In genomic region chr2:51638811-51639210, GRCh38 we compare ENCODE assay signal across 24 cellular contexts.
DNase-seq lines count a peak whose midpoint lies in the region; ATAC-seq and TF ChIP-seq lines count a peak whose summit lies in the region.
"Had no signal": no experiment of that assay in that cellular context is flagged by ENCODE, and none has a peak within 500 bp of the region (broad histone marks: within the 10 kb centered on the region; RNA-seq: fewer than 3 reads in every experiment).

No MANE protein-coding gene starts in this region.

- dilution Hi-C loops in mammary epithelial cell (cut with HindIII; ENCODE audit: low sequenced_read_pairs) = no loop called here

- POLR2A ChIA-PET in MCF 10A (lab: Yijun Ruan, JAX) = no interaction called here

- TF ChIP-seq CTCF in MCF 10A (IDR thresholded peaks at IDR 0.05; ENCODE audit: unreplicated experiment) (no peak), mammary epithelial cell (conservative IDR thresholded peaks at IDR 0.05 in 1 of 2, IDR thresholded peaks at IDR 0.05 in 1 of 2; ENCODE audit: extremely low read depth in 1 of 2, insufficient read depth in 1 of 2, low read depth in 1 of 2, low read length in 2 of 2) (no peak), natural killer cell (IDR thresholded peaks at IDR 0.05) (no peak)

- CTCF ChIA-PET in MCF 10A (lab: Yijun Ruan, JAX) = no interaction called here
- CTCF ChIA-PET in mammary epithelial cell (lab: Charles Lee; ENCODE audit: low non-redundant PET) = no interaction called here

- no peaks in the 10 kb centered on the region for H4K20me1 ChIP-seq in mammary epithelial cell (ENCODE audit: insufficient read depth, low read length)
- H4K20me1 ChIP-seq: BLaER1 treated with 17β-estradiol and CSF1 and Interleukin-3, amounts not matched to agents 10 nM and 100 nM had no signal

- BruUV-seq in MCF 10A (replicated peaks; lab: Mats Ljungman, UMichigan) (no TSS peak), mammary epithelial cell (replicated peaks; lab: Mats Ljungman, UMichigan) (no TSS peak)

- WGBS in mammary epithelial cell (ENCODE audit: low coverage, missing lambda C conversion rate) = 14% methylated on average over 4 of the region's 4 CpGs

- H3K9ac ChIP-seq in mammary epithelial cell (ENCODE audit: insufficient read depth, low read length) = no peak overlapping the region
- H3K9ac ChIP-seq: BLaER1 treated with 17β-estradiol and CSF1 and Interleukin-3, amounts not matched to agents 10 nM and 100 nM; SK-N-SH had no signal

- no peak overlapping the region for H3K27ac Mint-ChIP-seq in MCF 10A (ENCODE audit: low read depth, unreplicated experiment)
- H3K27ac Mint-ChIP-seq in natural killer cell = no peak overlapping the region
- H3K27ac Mint-ChIP-seq: CD8-positive, alpha-beta memory T cell; H9; IgD-negative memory B cell had no signal

- peaks cover 8% of the 10 kb centered on the region for H3K9me3 Mint-ChIP-seq in MCF 10A (ENCODE audit: unreplicated experiment)
- peaks cover 16 to 44% of the 10 kb centered on the region in 2 donors for H3K9me3 Mint-ChIP-seq in natural killer cell

- DNase-seq in MCF 10A (ENCODE audit: unreplicated experiment) = peak; percentile 37
- no peak for DNase-seq in mammary epithelial cell
- DNase-seq in NCI-H69 (lab: John Stamatoyannopoulos, UW) = peak; percentile 74
- peak; percentile 1 for DNase-seq in fibroblast of the conjunctiva (ENCODE audit: low read depth)
- no peak for DNase-seq in posterior cingulate gyrus
- no peak for DNase-seq in activated CD4-positive, alpha-beta T cell treated with anti-CD3 and anti-CD28 coated beads, Interleukin-2, amount 50 U/mL, for 4 hours
- no peak for DNase-seq in natural killer cell
- DNase-seq: CD8-positive, alpha-beta memory T cell; DMS79 treated with DMSO at 0.1 percent for 48 hours; H9; Karpas-422; MG63; NCI-H1048; NCI-H1436 treated with DMSO at 0.1 percent for 48 hours; NCI-H2107; NCI-H510A; NCI-H774; PC-3; RPMI8226; SHP77 treated with DMSO at 0.1 percent for 48 hours; SK-N-SH had no signal

- no peaks in the 10 kb centered on the region for H3K27me3 Mint-ChIP-seq in MCF 10A (ENCODE audit: insufficient read depth, unreplicated experiment)
- no peaks in the 10 kb centered on the region for H3K27me3 Mint-ChIP-seq in natural killer cell (ENCODE audit: low read depth in 2 of 2)
- H3K27me3 Mint-ChIP-seq: IgD-negative memory B cell had no signal

- no peaks in the 10 kb centered on the region for H3K79me2 ChIP-seq in mammary epithelial cell (ENCODE audit: insufficient read depth, low read length)

- H3K4me1 Mint-ChIP-seq in MCF 10A (ENCODE audit: insufficient read depth, unreplicated experiment) = peaks cover 9% of the 10 kb centered on the region
- no peaks in the 10 kb centered on the region for H3K4me1 Mint-ChIP-seq in natural killer cell
- H3K4me1 Mint-ChIP-seq: CD8-positive, alpha-beta memory T cell; IgD-negative memory B cell had no signal

- no peaks in the 10 kb centered on the region for H3K36me3 Mint-ChIP-seq in MCF 10A (ENCODE audit: insufficient read depth, unreplicated experiment)
- peaks cover 17% of the 10 kb centered on the region for H3K36me3 Mint-ChIP-seq in natural killer cell
- H3K36me3 Mint-ChIP-seq: CD8-positive, alpha-beta memory T cell; IgD-negative memory B cell had no signal

- H3K4me3 Mint-ChIP-seq in MCF 10A (ENCODE audit: unreplicated experiment) = no peak overlapping the region
- H3K4me3 Mint-ChIP-seq in natural killer cell = no peak overlapping the region
- H3K4me3 Mint-ChIP-seq: CD8-positive, alpha-beta memory T cell; H9; IgD-negative memory B cell had no signal

- no peaks in the 10 kb centered on the region for H3K4me1 ChIP-seq in mammary epithelial cell (ENCODE audit: insufficient read depth, low read length)
- H3K4me1 ChIP-seq: BLaER1 treated with 17β-estradiol and CSF1 and Interleukin-3, amounts not matched to agents 10 nM and 100 nM had no signal

- H3K27ac ChIP-seq in mammary epithelial cell (ENCODE audit: insufficient read depth, low read depth, low read length) = no peak overlapping the region
- H3K27ac ChIP-seq: BLaER1 treated with 17β-estradiol and CSF1 and Interleukin-3, amounts not matched to agents 10 nM and 100 nM; HL-60 had no signal

- H2AFZ ChIP-seq in mammary epithelial cell (ENCODE audit: low read depth, low read length) = no peak overlapping the region

- no peaks in the 10 kb centered on the region for H3K36me3 ChIP-seq in mammary epithelial cell (ENCODE audit: insufficient read depth, low read length)
- H3K36me3 ChIP-seq: BLaER1 treated with 17β-estradiol and CSF1 and Interleukin-3, amounts not matched to agents 10 nM and 100 nM; MG63 had no signal

- H3K9me3 ChIP-seq in mammary epithelial cell (replicated peaks; ENCODE audit: insufficient read depth, low read length) = no peaks in the 10 kb centered on the region
- H3K9me3 ChIP-seq: MG63, SK-N-SH had no signal

- no peak overlapping the region for H3K4me2 ChIP-seq in mammary epithelial cell (ENCODE audit: insufficient read depth, low read depth, low read length)
- H3K4me2 ChIP-seq: BLaER1 treated with 17β-estradiol and CSF1 and Interleukin-3, amounts not matched to agents 10 nM and 100 nM; SK-N-SH had no signal

- no peak for ATAC-seq in natural killer cell
- ATAC-seq: PC-3 had no signal

- H3K27me3 ChIP-seq in mammary epithelial cell (ENCODE audit: insufficient read depth, low read length) = no peaks in the 10 kb centered on the region
- H3K27me3 ChIP-seq: BLaER1 treated with 17β-estradiol and CSF1 and Interleukin-3, amounts not matched to agents 10 nM and 100 nM; MG63 had no signal

- H3K4me3 ChIP-seq in mammary epithelial cell (replicated peaks in 1 of 3; ENCODE audit: insufficient read depth in 1 of 3, low read depth in 2 of 3, low read length in 3 of 3) = no peak overlapping the region
- H3K4me3 ChIP-seq: BLaER1 treated with 17β-estradiol and CSF1 and Interleukin-3, amounts not matched to agents 10 nM and 100 nM; MG63 had no signal

- in situ Hi-C loops in mammary epithelial cell (cut with MboI; ENCODE audit: low sequenced_read_pairs in 2 of 2) = no loop called here

- intact Hi-C loops in MCF 10A (cut with micrococcal nuclease) (no loop called here), mammary epithelial cell (cut with micrococcal nuclease) (no loop called here), posterior cingulate gyrus (cut with DNase I) (no loop called here), natural killer cell (cut with micrococcal nuclease) (no loop called here)

Comparison
In these comparisons a context has a peak if more than half of its experiments do, and no peak if none do; other contexts are left out.
1. DNase-seq: peak in MCF 10A (single experiment), NCI-H69 (single experiment) and fibroblast of the conjunctiva (single experiment); none in mammary epithelial cell (single experiment), posterior cingulate gyrus (0 of 10), activated CD4-positive, alpha-beta T cell treated with anti-CD3 and anti-CD28 coated beads, Interleukin-2, amount 50 U/mL, for 4 hours (0 of 2) and natural killer cell (single experiment).